Comparison of ENCODE assay signal across 1 cellular context in genomic region chr15:44229301-44229700, GRCh38. TPM values are rescaled to one million over a fixed set of nuclear protein-coding genes. Genes with fewer than 3 reads are reported as not detected.
"Had no signal": no experiment of that assay in that cellular context is flagged by ENCODE, and none has a peak within 500 bp of the region (broad histone marks: within the 10 kb centered on the region; RNA-seq: fewer than 3 reads in every experiment).

No MANE protein-coding gene starts in this region.

RNA-seq across cellular contexts. Expression of gene FRMD5, which starts 34.2 kb away (rescaled TPM):
- total RNA-seq: OCI-LY7 had no signal
